8 cellular contexts compared by ENCODE assay signal in the genomic region with DNA sequence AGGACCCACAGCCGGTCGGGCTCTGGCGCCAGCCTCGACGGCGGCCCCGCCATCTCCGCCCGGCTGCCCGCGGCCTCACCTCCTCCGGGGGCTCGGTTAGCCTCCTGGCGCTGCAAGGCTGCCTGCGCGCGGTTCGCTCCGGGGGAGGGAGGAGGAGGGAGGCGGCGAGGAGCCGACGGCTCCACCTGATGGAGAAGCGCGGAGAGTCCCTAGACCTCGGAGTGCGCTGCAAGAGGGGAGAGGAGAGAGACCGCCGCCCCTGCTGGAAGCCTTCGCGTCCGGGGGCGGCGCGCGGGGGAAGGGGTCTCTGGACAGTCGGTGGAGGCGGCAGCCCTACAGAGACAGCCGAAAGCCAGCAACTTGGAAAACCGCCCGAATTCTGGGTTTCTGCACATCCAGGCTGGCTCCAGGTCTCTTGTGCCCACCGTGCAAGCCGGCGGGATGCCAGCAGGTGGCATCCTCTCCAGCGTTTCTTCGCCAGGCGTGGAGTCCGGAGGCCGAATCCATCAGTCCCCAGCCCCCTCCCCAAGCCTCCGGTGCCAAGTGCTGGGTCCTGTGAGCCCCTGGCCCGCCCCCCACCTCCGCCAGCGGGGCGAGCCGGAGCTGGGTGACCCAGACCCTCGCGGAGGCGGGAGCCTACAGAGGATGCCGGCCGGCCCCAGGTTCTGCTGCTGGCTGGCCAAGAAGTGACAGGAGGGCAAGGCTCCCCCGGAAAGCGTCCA. TPM values are rescaled to one million over a fixed set of nuclear protein-coding genes. Genes with fewer than 3 reads are reported as not detected.
A peak's percentile ranks its signal among the peaks of the same experiment; 100 is the strongest.
DNase-seq lines count a peak whose midpoint lies in the region; ATAC-seq, FAIRE-seq and TF ChIP-seq lines count a peak whose summit lies in the region.

No MANE protein-coding gene starts in this region.

- H3K4me1 ChIP-seq in DND-41 (ENCODE audit: insufficient read depth, low read length) (no peaks in the 10 kb centered on the region), keratinocyte (ENCODE audit: control insufficient read depth, extremely low read depth, insufficient read depth, low read length) (peaks cover 9% of the 10 kb centered on the region)

- H3K27me3 Mint-ChIP-seq in activated T-helper 17 cell treated with anti-CD3 and anti-CD28 coated beads, Interleukin-2, amount 50 U/mL, for 72 hours: peaks cover 44% of the 10 kb centered on the region

- H3K79me2 ChIP-seq in DND-41 (ENCODE audit: insufficient read depth, low read length) (no peaks in the 10 kb centered on the region), keratinocyte (ENCODE audit: control insufficient read depth, insufficient read depth, low read length) (no peaks in the 10 kb centered on the region)

- no peaks in the 10 kb centered on the region for H3K9me3 Mint-ChIP-seq in activated T-helper 17 cell treated with anti-CD3 and anti-CD28 coated beads, Interleukin-2, amount 50 U/mL, for 72 hours

- no peaks in the 10 kb centered on the region for H3K4me1 Mint-ChIP-seq in activated T-helper 17 cell treated with anti-CD3 and anti-CD28 coated beads, Interleukin-2, amount 50 U/mL, for 72 hours

- H3K4me3 Mint-ChIP-seq in activated T-helper 17 cell treated with anti-CD3 and anti-CD28 coated beads, Interleukin-2, amount 50 U/mL, for 72 hours: no peak overlapping the region

- H3K36me3 Mint-ChIP-seq in activated T-helper 17 cell treated with anti-CD3 and anti-CD28 coated beads, Interleukin-2, amount 50 U/mL, for 72 hours (ENCODE audit: low read depth): no peaks in the 10 kb centered on the region

- no peak for FAIRE-seq in keratinocyte (lab: Jason Lieb, UNC)

- no peaks in the 10 kb centered on the region for H3K9me3 ChIP-seq in DND-41 (ENCODE audit: insufficient read depth, low read length, severe bottlenecking)
- no peaks in the 10 kb centered on the region for H3K9me3 ChIP-seq in keratinocyte (ENCODE audit: control insufficient read depth, low read depth, low read length)

- H3K9me1 ChIP-seq in keratinocyte (ENCODE audit: control insufficient read depth, extremely low read depth, insufficient read depth, low read length): no peaks in the 10 kb centered on the region

- H3K27me3 ChIP-seq in DND-41 (ENCODE audit: insufficient read depth, low read length, poor library complexity): peaks cover 15% of the 10 kb centered on the region
- H3K27me3 ChIP-seq in keratinocyte (ENCODE audit: control insufficient read depth, extremely low read depth, insufficient read depth, low read length): peaks cover 54% of the 10 kb centered on the region

- no peak for ATAC-seq in DND-41 (ENCODE audit: insufficient read depth, low read depth)
- ATAC-seq in HG02678 (IDR thresholded peaks at IDR 0.05; ENCODE audit: unreplicated experiment): no peak
- no peak for ATAC-seq in activated T-helper 17 cell treated with anti-CD3 and anti-CD28 coated beads, Interleukin-2, amount 50 U/mL, for 72 hours (replicated peaks)

- peak; percentile 22 for TF ChIP-seq CTCF in DND-41 (IDR thresholded peaks at IDR 0.05; ENCODE audit: borderline replicate concordance, extremely low read depth, low read length, poor library complexity, severe bottlenecking)
- peak; percentile 15 to 51 (median 47) for TF ChIP-seq CTCF in keratinocyte (optimal IDR thresholded peaks at IDR 0.05 in 1 of 3, IDR thresholded peaks at IDR 0.05 in 1 of 3, conservative IDR thresholded peaks at IDR 0.05 in 1 of 3; ENCODE audit: extremely low read depth in 1 of 3, insufficient read depth in 2 of 3, low read length in 3 of 3)

- no peak overlapping the region for H3K27ac Mint-ChIP-seq in activated T-helper 17 cell treated with anti-CD3 and anti-CD28 coated beads, Interleukin-2, amount 50 U/mL, for 72 hours

- no peak overlapping the region for H3K27ac ChIP-seq in DND-41 (ENCODE audit: low read length)
- H3K27ac ChIP-seq in keratinocyte (ENCODE audit: control insufficient read depth, insufficient read depth, low read length): no peak overlapping the region

- H3K4me3 ChIP-seq in DND-41 (ENCODE audit: low read depth in 1 of 2, low read length in 2 of 2) (no peak overlapping the region), keratinocyte (ENCODE audit: control insufficient read depth in 2 of 3, extremely low read depth in 1 of 3, insufficient read depth in 2 of 3, low read depth in 1 of 3, low read length in 3 of 3) (peak overlapping the region in 2 of 3 experiments; percentile 9 to 39)

- no peak for DNase-seq in DND-41
- DNase-seq in NCI-H1092 (lab: John Stamatoyannopoulos, UW): peak; percentile 95
- DNase-seq in anterior cingulate cortex (lab: John Stamatoyannopoulos, UW): peak in 44 of 58 donors; percentile 13 to 82 (median 56)
- no peak for DNase-seq in keratinocyte (ENCODE audit: low read depth, low spot score)
- no peak for DNase-seq in epidermal melanocyte (ENCODE audit: insufficient read length, low spot score)
- DNase-seq in NK-92 treated with Interleukin-12 subunit alpha and Interleukin-12 subunit beta, amount 100 ng/mL, for 24 hours (lab: John Stamatoyannopoulos, UW): no peak

- 0 out of 2 replicates have a peak, but pooled peaks cover 3% of the 10 kb centered on the region for H4K20me1 ChIP-seq in DND-41 (ENCODE audit: insufficient read depth, low read length)
- no peaks in the 10 kb centered on the region for H4K20me1 ChIP-seq in keratinocyte (ENCODE audit: control insufficient read depth, extremely low read depth, insufficient read depth, low read length)

- H2AFZ ChIP-seq in DND-41 (ENCODE audit: low read depth, low read length): no peak overlapping the region
- peak overlapping the region; percentile 51 for H2AFZ ChIP-seq in keratinocyte (ENCODE audit: control insufficient read depth, low read length)

- H3K9ac ChIP-seq in DND-41 (ENCODE audit: low read depth, low read length) (no peak overlapping the region), keratinocyte (ENCODE audit: control insufficient read depth, extremely low read depth, insufficient read depth, low read length) (no peak overlapping the region)

- H3K4me2 ChIP-seq in DND-41 (ENCODE audit: insufficient read depth, low read length): no peak overlapping the region
- H3K4me2 ChIP-seq in keratinocyte (ENCODE audit: control insufficient read depth, extremely low read depth, insufficient read depth, low read depth, low read length): peak overlapping the region; percentile 72

- dilution Hi-C loops in keratinocyte (cut with MboI; ENCODE audit: extremely low pct_ligation_motif_present, low sequenced_read_pairs): no loop called here

- H3K36me3 ChIP-seq in DND-41 (ENCODE audit: insufficient read depth, low read length) (no peaks in the 10 kb centered on the region), keratinocyte (ENCODE audit: control insufficient read depth in 2 of 2, extremely low read depth in 1 of 2, insufficient read depth in 2 of 2, low read length in 2 of 2) (no peaks in the 10 kb centered on the region)

RNA-seq across cellular contexts. Expression of gene KIRREL3, which starts 2.9 kb away (rescaled TPM):
- 0.03 to 0.04 TPM in 2 of 3 replicates, not detected in the other for polyA plus RNA-seq in keratinocyte
- not detected for polyA plus RNA-seq in keratinocyte (2011; ENCODE audit: low read depth)
- polyA plus RNA-seq in keratinocyte (2011; cell fraction: cytosol; rRNA removed): 0.02 TPM in 1 of 2 replicates, not detected in the other
- polyA plus RNA-seq in keratinocyte (2011; cell fraction: nucleus; rRNA removed): not detected in 2 replicates
- 0.34 and 0.45 TPM in 2 replicates for polyA plus RNA-seq in keratinocyte (2012; ENCODE audit: low replicate concordance)
- polyA minus RNA-seq in keratinocyte: not detected in 3 replicates
- polyA minus RNA-seq in keratinocyte (2011; cell fraction: cytosol; rRNA and poly(A)+ RNA removed): not detected
- not detected in 2 replicates for polyA minus RNA-seq in keratinocyte (2011; cell fraction: nucleus; rRNA and poly(A)+ RNA removed)
- not detected for total RNA-seq in activated T-helper 17 cell treated with anti-CD3 and anti-CD28 coated beads, Interleukin-2, amount 50 U/mL, for 72 hours

Comparison
In these comparisons a context has a peak if more than half of its experiments do, and no peak if none do; other contexts are left out.
1. DNase-seq: peak in NCI-H1092 (single experiment) and anterior cingulate cortex (44 of 58); none in DND-41 (single experiment), keratinocyte (single experiment), epidermal melanocyte (single experiment) and NK-92 treated with Interleukin-12 subunit alpha and Interleukin-12 subunit beta, amount 100 ng/mL, for 24 hours (single experiment).
2. H3K4me3 ChIP-seq: peak in keratinocyte (2 of 3); none in DND-41 (0 of 2).